ENCODE assay signal across 9 cellular contexts in the genomic region with DNA sequence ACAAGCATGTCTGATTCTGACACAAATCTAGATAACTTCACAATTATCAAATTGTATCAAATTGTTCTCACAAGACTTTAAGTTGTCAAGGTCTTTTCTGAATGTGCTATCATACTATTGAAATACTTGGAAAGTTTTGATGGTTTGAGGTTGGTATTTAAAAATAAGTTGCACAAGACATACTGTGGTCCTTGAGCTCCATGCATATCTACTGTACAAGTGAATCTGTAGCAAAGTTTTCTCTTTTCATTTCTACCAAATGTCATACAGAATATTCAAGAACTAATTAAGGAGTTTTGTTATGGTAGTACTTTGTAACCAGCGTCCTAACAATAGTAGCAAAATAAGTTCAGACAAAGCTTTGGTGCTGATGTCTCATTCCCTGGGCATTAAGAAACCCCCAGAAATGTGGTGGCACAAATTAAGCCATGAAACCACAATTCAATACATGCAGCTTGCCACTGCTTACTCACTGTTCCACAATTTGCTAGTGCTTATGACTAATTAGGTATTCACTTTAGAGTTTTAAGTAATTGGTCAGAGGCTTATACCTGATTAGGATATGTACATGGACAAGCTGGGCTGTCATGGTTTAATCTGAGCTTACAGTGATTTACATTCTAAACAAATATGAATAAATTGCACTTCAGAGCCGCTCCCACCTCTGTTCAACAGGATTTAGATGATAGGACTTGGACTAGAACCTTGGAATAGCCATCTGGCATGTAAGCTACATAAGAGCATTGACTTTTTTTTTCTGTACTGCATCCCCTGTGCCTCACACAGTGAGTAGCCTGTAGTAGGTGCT. TPM values are rescaled to one million over a fixed set of nuclear protein-coding genes. Genes with fewer than 3 reads are reported as not detected.
DNase-seq lines count a peak whose midpoint lies in the region; ATAC-seq and TF ChIP-seq lines count a peak whose summit lies in the region.
"Had no signal": no experiment of that assay in that cellular context is flagged by ENCODE, and none has a peak within 500 bp of the region (broad histone marks: within the 10 kb centered on the region; RNA-seq: fewer than 3 reads in every experiment).

No MANE protein-coding gene starts in this region.

- H3K27ac ChIP-seq in psoas muscle (peak overlapping the region; percentile 99), right cardiac atrium (ENCODE audit: low read length) (no peak overlapping the region), GM23338 (ENCODE audit: low read depth) (no peak overlapping the region)
- H3K27ac ChIP-seq: 22Rv1 had no signal

- intact Hi-C loops in psoas muscle (cut with DNase I) (no loop called here), right cardiac atrium (cut with DNase I) (no loop called here)

- no peak overlapping the region for H3K4me3 Mint-ChIP-seq in GM23338

- no peak for TF ChIP-seq CTCF in psoas muscle (IDR thresholded peaks at IDR 0.05)
- TF ChIP-seq CTCF in GM23338 (conservative IDR thresholded peaks at IDR 0.05; ENCODE audit: low read depth in 2 of 2): no peak

- H3K9me2 ChIP-seq in GM23338 (ENCODE audit: insufficient read depth): no peaks in the 10 kb centered on the region

- H3K27ac Mint-ChIP-seq in GM23338: no peak overlapping the region

- 26 to 53% (median 32%) methylated on average over 2 of the region's 2 CpGs for WGBS in psoas muscle, 3 donors
- 88% methylated on average over 2 of the region's 2 CpGs for WGBS in right cardiac atrium

- no peaks in the 10 kb centered on the region for H3K36me3 Mint-ChIP-seq in GM23338 (ENCODE audit: low read depth)

- DNase-seq in NCI-H2171 treated with DMSO at 0.1 percent for 48 hours (lab: John Stamatoyannopoulos, UW) (peak; percentile 23), NCI-H2171 (lab: John Stamatoyannopoulos, UW) (no peak), NCI-H226 (peak; percentile 92), astrocyte of the hippocampus (ENCODE audit: low read depth, low spot score) (peak; percentile 95), psoas muscle (no peak), right cardiac atrium (no peak), GM23338 (ENCODE audit: low spot score) (no peak)

- H3K4me1 Mint-ChIP-seq in GM23338: peaks cover 10% of the 10 kb centered on the region

- H3K4me1 ChIP-seq in psoas muscle: peaks cover 84% of the 10 kb centered on the region
- no peaks in the 10 kb centered on the region for H3K4me1 ChIP-seq in right cardiac atrium (ENCODE audit: control insufficient read depth, insufficient read depth, low read length)
- peaks cover 12% of the 10 kb centered on the region for H3K4me1 ChIP-seq in GM23338 (ENCODE audit: insufficient read depth)

- H3K36me3 ChIP-seq in psoas muscle (ENCODE audit: insufficient read depth in 1 of 2, low read depth in 1 of 2) (no peaks in the 10 kb centered on the region), GM23338 (ENCODE audit: insufficient read depth) (no peaks in the 10 kb centered on the region)

- no peaks in the 10 kb centered on the region; the same call in 1 of the 2 replicates for H4K20me1 ChIP-seq in GM23338 (replicated peaks; ENCODE audit: insufficient read depth)

- H2AFZ ChIP-seq in GM23338: no peak overlapping the region

- H3K9me3 ChIP-seq in psoas muscle: no peaks in the 10 kb centered on the region
- H3K9me3 ChIP-seq in right cardiac atrium (ENCODE audit: control insufficient read depth, low read length): no peaks in the 10 kb centered on the region

- H3K79me2 ChIP-seq in GM23338 (replicated peaks; ENCODE audit: insufficient read depth): peaks cover 90% of the 10 kb centered on the region

- no peaks in the 10 kb centered on the region for H3K9me3 Mint-ChIP-seq in GM23338

- ATAC-seq in psoas muscle: peak; percentile 76 to 89 (median 82)
- ATAC-seq in right cardiac atrium: no peak
- no peak for ATAC-seq in HG03139 (IDR thresholded peaks at IDR 0.05; ENCODE audit: unreplicated experiment)
- ATAC-seq in GM23338: no peak

- H3K4me3 ChIP-seq in psoas muscle: peak overlapping the region; percentile 15
- no peak overlapping the region for H3K4me3 ChIP-seq in right cardiac atrium (ENCODE audit: low read length)
- no peak overlapping the region for H3K4me3 ChIP-seq in GM23338

- H3F3A ChIP-seq in GM23338 (replicated peaks; ENCODE audit: low read depth): no peaks in the 10 kb centered on the region

- peaks cover 7% of the 10 kb centered on the region for H3K27me3 Mint-ChIP-seq in GM23338 (ENCODE audit: insufficient read depth, low read depth, poor library complexity)

- no peak overlapping the region for H3K4me2 ChIP-seq in GM23338

- H3K27me3 ChIP-seq in psoas muscle (ENCODE audit: insufficient read depth in 3 of 3, low read length in 2 of 3) (no peaks in the 10 kb centered on the region), right cardiac atrium (ENCODE audit: control insufficient read depth, insufficient read depth) (no peaks in the 10 kb centered on the region), GM23338 (ENCODE audit: insufficient read depth) (no peaks in the 10 kb centered on the region)

TF ChIP-seq in GM23338, 12 proteins besides CTCF, POLR2A, EP300 and RAD21 (continues in another document):
- TF ChIP-seq REST (IDR thresholded peaks at IDR 0.05; ENCODE audit: unreplicated experiment): no peak
- TF ChIP-seq POLR2AphosphoS5 (IDR thresholded peaks at IDR 0.05; ENCODE audit: low read depth): no peak
- TF ChIP-seq ZNF331 (CRISPR knock-in tag; IDR thresholded peaks at IDR 0.05; ENCODE audit: low read depth): no peak
- TF ChIP-seq NANOG (IDR thresholded peaks at IDR 0.05; ENCODE audit: borderline replicate concordance): no peak
- no peak for TF ChIP-seq EZH2phosphoT487 (IDR thresholded peaks at IDR 0.05; ENCODE audit: unreplicated experiment)

RNA-seq across cellular contexts. Expression of gene TBC1D23, which starts 8.8 kb away (rescaled TPM):
- total RNA-seq in psoas muscle: 10 to 100 TPM; 36.9 to 47.8 (median 40.5) TPM
- 10 to 100 TPM in 2 of 3 donors, 1 to 10 TPM in 1; 9.9 to 29.3 (median 19.5) TPM for polyA plus RNA-seq in psoas muscle
- total RNA-seq in right cardiac atrium: 10 to 100 TPM; 26.1 to 37.4 (median 32.3) TPM
- polyA plus RNA-seq in right cardiac atrium: 15.0 TPM
- total RNA-seq in GM23338 (2014; rRNA removed; shearing (Covaris generic)): 34.4 and 46.0 TPM in 2 replicates
- polyA plus RNA-seq in GM23338 (2016; fragmentation: Nextera tagmentation; extraction: Ambion mirVana): 17.9 and 22.4 TPM in 2 replicates

Comparison
In these comparisons a context has a peak if more than half of its experiments do, and no peak if none do; other contexts are left out.
1. DNase-seq: peak in NCI-H2171 treated with DMSO at 0.1 percent for 48 hours (single experiment), NCI-H226 (single experiment) and astrocyte of the hippocampus (single experiment); none in NCI-H2171 (single experiment), psoas muscle (0 of 2), right cardiac atrium (0 of 3) and GM23338 (single experiment).
2. ATAC-seq: peak in psoas muscle (4 of 4); none in right cardiac atrium (0 of 2), HG03139 (single experiment) and GM23338 (single experiment).